Comparison of ENCODE assay signal across 8 cellular contexts in genomic region chr19:19628499-19629134, GRCh38. TPM values are rescaled to one million over a fixed set of nuclear protein-coding genes. Genes with fewer than 3 reads are reported as not detected.
DNase-seq lines count a peak whose midpoint lies in the region; ATAC-seq and TF ChIP-seq lines count a peak whose summit lies in the region.

No MANE protein-coding gene starts in this region.

- 0 out of 2 replicates have a peak, but pooled peaks cover 4% of the 10 kb centered on the region for H3F3A ChIP-seq in GM23338 (replicated peaks; ENCODE audit: low read depth)

- H3K4me3 Mint-ChIP-seq in CD14-positive monocyte (peak overlapping the region; percentile 75 to 80), GM23338 (peak overlapping the region; percentile 79)
- H3K4me3 Mint-ChIP-seq in activated T-helper 2 cell treated with anti-CD3 and anti-CD28 coated beads, Interferon-gamma antibody, Interleukin-2, Interleukin-4, amounts not matched to agents 10 μg/mL and 5 μg/mL and 100 μg/mL, durations not matched to agents 14 hours and 24 hours and 36 hours (ENCODE audit: low read depth): peak overlapping the region; percentile 68

- H3K36me3 Mint-ChIP-seq in CD14-positive monocyte (peaks cover 50 to 58% of the 10 kb centered on the region in 2 donors), GM23338 (ENCODE audit: low read depth) (peaks cover 33% of the 10 kb centered on the region)
- peaks cover 56% of the 10 kb centered on the region for H3K36me3 Mint-ChIP-seq in activated T-helper 2 cell treated with anti-CD3 and anti-CD28 coated beads, Interferon-gamma antibody, Interleukin-2, Interleukin-4, amounts not matched to agents 10 μg/mL and 5 μg/mL and 100 μg/mL, durations not matched to agents 14 hours and 24 hours and 36 hours (ENCODE audit: low read depth)

- H3K9me3 Mint-ChIP-seq in CD14-positive monocyte (peaks cover 0 to 3% (median 2%) of the 10 kb centered on the region in 7 donors), GM23338 (no peaks in the 10 kb centered on the region; the same call in 2 of the 3 replicates)
- H3K9me3 Mint-ChIP-seq in activated T-helper 2 cell treated with anti-CD3 and anti-CD28 coated beads, Interferon-gamma antibody, Interleukin-2, Interleukin-4, amounts not matched to agents 10 μg/mL and 5 μg/mL and 100 μg/mL, durations not matched to agents 14 hours and 24 hours and 36 hours: no peaks in the 10 kb centered on the region

- ATAC-seq in GM23338 (peak; percentile 80), foreskin keratinocyte (peak; percentile 76)

- no peaks in the 10 kb centered on the region for H4K20me1 ChIP-seq in GM23338 (replicated peaks; ENCODE audit: insufficient read depth)

- peak overlapping the region; percentile 82 for H3K4me3 ChIP-seq in GM23338
- peak overlapping the region; percentile 36 for H3K4me3 ChIP-seq in rectal smooth muscle tissue (ENCODE audit: low read length)
- no peak overlapping the region for H3K4me3 ChIP-seq in SJCRH30

- H3K36me3 ChIP-seq in GM23338 (ENCODE audit: insufficient read depth): peaks cover 2% of the 10 kb centered on the region; the same call in 1 of the 2 replicates
- H3K36me3 ChIP-seq in rectal smooth muscle tissue (ENCODE audit: control insufficient read depth, insufficient read depth, low read length): peaks cover 2% of the 10 kb centered on the region
- H3K36me3 ChIP-seq in SJCRH30: no peaks in the 10 kb centered on the region

- peak; percentile 77 for DNase-seq in CD14-positive monocyte (ENCODE audit: low spot score)
- peak; percentile 96 for DNase-seq in GM23338 (ENCODE audit: low spot score)
- peak; percentile 86 for DNase-seq in NCI-H69 (lab: John Stamatoyannopoulos, UW)
- DNase-seq in activated T-helper 2 cell treated with anti-CD3 and anti-CD28 coated beads, Interferon-gamma antibody, Interleukin-2, Interleukin-4, amounts not matched to agents 10 μg/mL and 5 μg/mL and 100 μg/mL, durations not matched to agents 14 hours and 24 hours and 36 hours (ENCODE audit: low spot score): no peak
- peak; percentile 62 to 85 for DNase-seq in foreskin keratinocyte
- no peak for DNase-seq in T1000 (lab: John Stamatoyannopoulos, UW)
- DNase-seq in SJCRH30: no peak

- H2AFZ ChIP-seq in GM23338: peak overlapping the region; percentile 91

- H3K27ac Mint-ChIP-seq in CD14-positive monocyte: peak overlapping the region in 5 of 7 donors; percentile 28 to 79 (median 35)
- H3K27ac Mint-ChIP-seq in GM23338: peak overlapping the region; percentile 98
- H3K27ac Mint-ChIP-seq in activated T-helper 2 cell treated with anti-CD3 and anti-CD28 coated beads, Interferon-gamma antibody, Interleukin-2, Interleukin-4, amounts not matched to agents 10 μg/mL and 5 μg/mL and 100 μg/mL, durations not matched to agents 14 hours and 24 hours and 36 hours: peak overlapping the region; percentile 60

- H3K4me1 ChIP-seq in GM23338 (ENCODE audit: insufficient read depth): peaks cover 3% of the 10 kb centered on the region
- H3K4me1 ChIP-seq in foreskin keratinocyte: no peaks in the 10 kb centered on the region
- H3K4me1 ChIP-seq in rectal smooth muscle tissue (ENCODE audit: control insufficient read depth, insufficient read depth, low read length): no peaks in the 10 kb centered on the region
- H3K4me1 ChIP-seq in SJCRH30: no peaks in the 10 kb centered on the region

- H3K27ac ChIP-seq in GM23338 (ENCODE audit: low read depth) (peak overlapping the region; percentile 98), foreskin keratinocyte (peak overlapping the region; percentile 35), rectal smooth muscle tissue (ENCODE audit: low read depth, low read length) (no peak overlapping the region), SJCRH30 (no peak overlapping the region)

- peaks cover 19% of the 10 kb centered on the region for H3K4me1 Mint-ChIP-seq in CD14-positive monocyte
- H3K4me1 Mint-ChIP-seq in GM23338: peaks cover 17% of the 10 kb centered on the region
- peaks cover 19% of the 10 kb centered on the region for H3K4me1 Mint-ChIP-seq in activated T-helper 2 cell treated with anti-CD3 and anti-CD28 coated beads, Interferon-gamma antibody, Interleukin-2, Interleukin-4, amounts not matched to agents 10 μg/mL and 5 μg/mL and 100 μg/mL, durations not matched to agents 14 hours and 24 hours and 36 hours (ENCODE audit: low read depth)

- H3K27me3 ChIP-seq in GM23338 (ENCODE audit: insufficient read depth): no peaks in the 10 kb centered on the region
- H3K27me3 ChIP-seq in foreskin keratinocyte: no peaks in the 10 kb centered on the region
- H3K27me3 ChIP-seq in rectal smooth muscle tissue (ENCODE audit: control insufficient read depth, insufficient read depth, low read length): no peaks in the 10 kb centered on the region
- no peaks in the 10 kb centered on the region for H3K27me3 ChIP-seq in SJCRH30

- TF ChIP-seq CTCF in CD14-positive monocyte (IDR thresholded peaks at IDR 0.05): no peak
- TF ChIP-seq CTCF in GM23338 (conservative IDR thresholded peaks at IDR 0.05; ENCODE audit: low read depth in 2 of 2): no peak
- TF ChIP-seq CTCF in foreskin keratinocyte (conservative IDR thresholded peaks at IDR 0.05): no peak

- H3K9me3 ChIP-seq in SJCRH30 (replicated peaks): no peaks in the 10 kb centered on the region; the same call in 1 of the 2 replicates

- H3K9me2 ChIP-seq in GM23338 (ENCODE audit: insufficient read depth): no peaks in the 10 kb centered on the region

- H3K79me2 ChIP-seq in GM23338 (replicated peaks; ENCODE audit: insufficient read depth): peaks cover 21% of the 10 kb centered on the region

- peak overlapping the region; percentile 92 for H3K4me2 ChIP-seq in GM23338

- H3K9ac ChIP-seq in rectal smooth muscle tissue (ENCODE audit: low read length): no peak overlapping the region

- H3K27me3 Mint-ChIP-seq in CD14-positive monocyte (ENCODE audit: low read depth in 3 of 3) (peaks cover 4 to 14% (median 12%) of the 10 kb centered on the region in 3 donors), GM23338 (ENCODE audit: insufficient read depth, low read depth, poor library complexity) (peaks cover 19% of the 10 kb centered on the region)
- no peaks in the 10 kb centered on the region for H3K27me3 Mint-ChIP-seq in activated T-helper 2 cell treated with anti-CD3 and anti-CD28 coated beads, Interferon-gamma antibody, Interleukin-2, Interleukin-4, amounts not matched to agents 10 μg/mL and 5 μg/mL and 100 μg/mL, durations not matched to agents 14 hours and 24 hours and 36 hours (ENCODE audit: low read depth)

- intact Hi-C loops in CD14-positive monocyte (cut with micrococcal nuclease): no loop called here
- intact Hi-C loops in activated T-helper 2 cell treated with anti-CD3 and anti-CD28 coated beads, Interferon-gamma antibody, Interleukin-2, Interleukin-4, amounts not matched to agents 10 μg/mL and 5 μg/mL and 100 μg/mL, durations not matched to agents 14 hours and 24 hours and 36 hours (cut with micrococcal nuclease): loop anchor here (5.0 kb wide), 1 partner anchor 41 kb away; no protein-coding TSS in a partner anchor

TF ChIP-seq in GM23338, 12 proteins besides CTCF, POLR2A, EP300 and RAD21 (continues in another document):
- no peak for TF ChIP-seq JUNB (IDR thresholded peaks at IDR 0.05; ENCODE audit: unreplicated experiment)

RNA-seq across cellular contexts. Expression of gene LPAR2, which starts 0.6 kb away (rescaled TPM):
- polyA plus RNA-seq in CD14-positive monocyte (1 to 10 TPM; 1.9 to 2.2 TPM), GM23338 (2016; fragmentation: Nextera tagmentation; extraction: Ambion mirVana) (35.8 and 39.4 TPM in 2 replicates), foreskin keratinocyte (16.5 and 19.6 TPM in 2 replicates)
- 49.5 and 63.1 TPM in 2 replicates for total RNA-seq in GM23338 (2014; rRNA removed; shearing (Covaris generic))
- 28.9 and 29.8 TPM in 2 replicates for total RNA-seq in activated T-helper 2 cell treated with anti-CD3 and anti-CD28 coated beads, Interferon-gamma antibody, Interleukin-2, Interleukin-4, amounts not matched to agents 10 μg/mL and 5 μg/mL and 100 μg/mL, durations not matched to agents 14 hours and 24 hours and 36 hours
- total RNA-seq in foreskin keratinocyte: 12.6 and 15.1 TPM in 2 replicates
- total RNA-seq in SJCRH30 (2014; rRNA removed; shearing (Covaris generic)): 1.5 and 1.9 TPM in 2 replicates

RNA-seq across cellular contexts. Expression of gene PBX4, which starts 10.1 kb away (rescaled TPM):
- polyA plus RNA-seq in CD14-positive monocyte (not detected), GM23338 (2016; fragmentation: Nextera tagmentation; extraction: Ambion mirVana) (4.1 and 5.3 TPM in 2 replicates), foreskin keratinocyte (3.1 and 3.2 TPM in 2 replicates)
- 1.5 and 2.6 TPM in 2 replicates for total RNA-seq in GM23338 (2014; rRNA removed; shearing (Covaris generic))
- total RNA-seq in activated T-helper 2 cell treated with anti-CD3 and anti-CD28 coated beads, Interferon-gamma antibody, Interleukin-2, Interleukin-4, amounts not matched to agents 10 μg/mL and 5 μg/mL and 100 μg/mL, durations not matched to agents 14 hours and 24 hours and 36 hours: 23.4 and 24.8 TPM in 2 replicates
- 1.9 and 2.3 TPM in 2 replicates for total RNA-seq in foreskin keratinocyte
- 3.6 and 3.7 TPM in 2 replicates for total RNA-seq in SJCRH30 (2014; rRNA removed; shearing (Covaris generic))

RNA-seq across cellular contexts. Expression of gene GMIP, which starts 14.8 kb away (rescaled TPM):
- polyA plus RNA-seq in CD14-positive monocyte (10 to 100 TPM; 41.4 to 75.1 TPM), GM23338 (2016; fragmentation: Nextera tagmentation; extraction: Ambion mirVana) (5.1 and 6.2 TPM in 2 replicates), foreskin keratinocyte (6.9 and 8.2 TPM in 2 replicates)
- total RNA-seq in GM23338 (2014; rRNA removed; shearing (Covaris generic)): 19.8 and 22.1 TPM in 2 replicates
- 66.0 and 67.5 TPM in 2 replicates for total RNA-seq in activated T-helper 2 cell treated with anti-CD3 and anti-CD28 coated beads, Interferon-gamma antibody, Interleukin-2, Interleukin-4, amounts not matched to agents 10 μg/mL and 5 μg/mL and 100 μg/mL, durations not matched to agents 14 hours and 24 hours and 36 hours
- 8.0 TPM in 2 replicates for total RNA-seq in foreskin keratinocyte
- total RNA-seq in SJCRH30 (2014; rRNA removed; shearing (Covaris generic)): 3.2 and 4.6 TPM in 2 replicates

RNA-seq across cellular contexts. Expression of gene ATP13A1, which starts 34.9 kb away (rescaled TPM):
- 10 to 100 TPM; 16.9 to 21.9 TPM for polyA plus RNA-seq in CD14-positive monocyte
- total RNA-seq in GM23338 (2014; rRNA removed; shearing (Covaris generic)): 109 and 307 TPM in 2 replicates
- polyA plus RNA-seq in GM23338 (2016; fragmentation: Nextera tagmentation; extraction: Ambion mirVana): 38.1 and 41.5 TPM in 2 replicates
- 71.6 and 74.8 TPM in 2 replicates for total RNA-seq in activated T-helper 2 cell treated with anti-CD3 and anti-CD28 coated beads, Interferon-gamma antibody, Interleukin-2, Interleukin-4, amounts not matched to agents 10 μg/mL and 5 μg/mL and 100 μg/mL, durations not matched to agents 14 hours and 24 hours and 36 hours
- 33.3 and 35.6 TPM in 2 replicates for total RNA-seq in foreskin keratinocyte
- 30.2 and 32.3 TPM in 2 replicates for polyA plus RNA-seq in foreskin keratinocyte
- total RNA-seq in SJCRH30 (2014; rRNA removed; shearing (Covaris generic)): 28.8 and 29.3 TPM in 2 replicates

RNA-seq across cellular contexts. Expression of gene ZNF101, which starts 40.0 kb away (rescaled TPM):
- polyA plus RNA-seq in CD14-positive monocyte (1 to 10 TPM; 5.5 to 8.4 TPM), GM23338 (2016; fragmentation: Nextera tagmentation; extraction: Ambion mirVana) (47.9 and 52.9 TPM in 2 replicates), foreskin keratinocyte (6.0 and 6.1 TPM in 2 replicates)
- total RNA-seq in GM23338 (2014; rRNA removed; shearing (Covaris generic)): 46.4 and 51.0 TPM in 2 replicates
- total RNA-seq in activated T-helper 2 cell treated with anti-CD3 and anti-CD28 coated beads, Interferon-gamma antibody, Interleukin-2, Interleukin-4, amounts not matched to agents 10 μg/mL and 5 μg/mL and 100 μg/mL, durations not matched to agents 14 hours and 24 hours and 36 hours: 31.8 and 32.1 TPM in 2 replicates
- total RNA-seq in foreskin keratinocyte: 12.3 and 12.6 TPM in 2 replicates
- total RNA-seq in SJCRH30 (2014; rRNA removed; shearing (Covaris generic)): 17.9 and 19.5 TPM in 2 replicates

Comparison
In these comparisons a context has a peak if more than half of its experiments do, and no peak if none do; other contexts are left out.
1. DNase-seq: peak in CD14-positive monocyte (single experiment), GM23338 (single experiment), NCI-H69 (single experiment) and foreskin keratinocyte (2 of 2); none in activated T-helper 2 cell treated with anti-CD3 and anti-CD28 coated beads, Interferon-gamma antibody, Interleukin-2, Interleukin-4, amounts not matched to agents 10 μg/mL and 5 μg/mL and 100 μg/mL, durations not matched to agents 14 hours and 24 hours and 36 hours (single experiment), T1000 (single experiment) and SJCRH30 (0 of 2).
2. H3K27ac Mint-ChIP-seq: peak in every context shown above with its lines; median percentile 98 in GM23338; 60 in activated T-helper 2 cell treated with anti-CD3 and anti-CD28 coated beads, Interferon-gamma antibody, Interleukin-2, Interleukin-4, amounts not matched to agents 10 μg/mL and 5 μg/mL and 100 μg/mL, durations not matched to agents 14 hours and 24 hours and 36 hours; 35 in CD14-positive monocyte.
3. H3K27ac ChIP-seq: peak in GM23338 (single experiment) and foreskin keratinocyte (single experiment); none in rectal smooth muscle tissue (single experiment) and SJCRH30 (single experiment).
4. Peak in every context shown above with its lines, with median percentiles within 50 percentile points of each other: H3K4me3 Mint-ChIP-seq.